In the genomic region with DNA sequence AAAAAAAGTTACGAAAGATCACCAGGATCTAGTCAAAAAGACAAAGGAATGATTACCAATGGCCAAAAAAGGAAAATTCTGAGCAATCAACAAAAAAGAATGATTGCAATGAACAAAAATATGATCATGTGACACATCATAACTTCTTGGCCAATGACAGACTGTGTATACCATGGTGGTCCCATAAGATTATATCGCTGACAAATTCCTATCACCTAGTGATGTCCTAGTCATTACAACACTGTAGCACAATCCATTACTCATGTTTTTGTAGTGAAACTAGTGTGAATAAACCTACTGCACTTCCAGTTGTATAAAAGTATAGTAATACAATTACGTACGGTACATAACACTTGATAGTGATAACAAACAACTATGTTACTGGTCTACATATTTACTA, we compare ENCODE assay signal across 24 cellular contexts. TPM values are rescaled to one million over a fixed set of nuclear protein-coding genes. Genes with fewer than 3 reads are reported as not detected.
DNase-seq lines count a peak whose midpoint lies in the region; ATAC-seq and TF ChIP-seq lines count a peak whose summit lies in the region.
"Had no signal": no experiment of that assay in that cellular context is flagged by ENCODE, and none has a peak within 500 bp of the region (broad histone marks: within the 10 kb centered on the region; RNA-seq: fewer than 3 reads in every experiment).

No MANE protein-coding gene starts in this region.

- H3K14ac ChIP-seq in trophoblast cell (ENCODE audit: low read length) = no peak overlapping the region

- H3K4me1 ChIP-seq in trophoblast cell (ENCODE audit: control insufficient read depth in 1 of 2, insufficient read depth in 2 of 2, low read length in 2 of 2) = peaks cover 5% of the 10 kb centered on the region in 2 experiments

- no peak overlapping the region for H2BK5ac ChIP-seq in trophoblast cell (ENCODE audit: low read depth, low read length, poor library complexity)

- no peak overlapping the region for H3K4me3 Mint-ChIP-seq in activated T-cell treated with anti-CD3 and anti-CD28 coated beads, Interleukin-2, amount 50 U/mL, for 24 hours
- no peak overlapping the region for H3K4me3 Mint-ChIP-seq in CD14-positive monocyte
- peak overlapping the region; percentile 4 for H3K4me3 Mint-ChIP-seq in activated T-helper 17 cell treated with anti-CD3 and anti-CD28 coated beads, Interleukin-2, amount 50 U/mL, for 72 hours
- H3K4me3 Mint-ChIP-seq: B cell; CD4-positive, CD25-positive, alpha-beta regulatory T cell; GM23338 had no signal

- DNase-seq in activated T-cell treated with anti-CD3 and anti-CD28 coated beads, Interleukin-2, amount 50 U/mL, for 24 hours = no peak
- DNase-seq in activated T-cell treated with anti-CD3 and anti-CD28 coated beads, Interleukin-2, amount 50 U/mL, for 48 hours = no peak
- DNase-seq in CD14-positive monocyte (ENCODE audit: low spot score) = no peak
- peak; percentile 33 to 93 for DNase-seq in trophoblast cell
- DNase-seq in DMS53 treated with DMSO at 0.1 percent for 48 hours (lab: John Stamatoyannopoulos, UW; ENCODE audit: unreplicated experiment) = no peak
- DNase-seq: Caco-2; CD4-positive, CD25-positive, alpha-beta regulatory T cell; DMS 273 treated with DMSO at 0.1 percent for 48 hours; DND-41; MG63; NCI-H1048; NCI-H1417 treated with DMSO at 0.1 percent for 48 hours; NCI-H187; NCI-H2107; NCI-H446 treated with DMSO at 0.1 percent for 48 hours; NCI-H526 treated with DMSO at 0.1 percent for 48 hours had no signal

- intact Hi-C loops in CD14-positive monocyte (cut with micrococcal nuclease) = no loop called here

- H3K9me3 ChIP-seq in trophoblast cell (ENCODE audit: insufficient read depth, low read depth, low read length) = no peaks in the 10 kb centered on the region
- H3K9me3 ChIP-seq: A549, Caco-2, HAP-1, MG63 had no signal

- peak overlapping the region; percentile 71 for H3K27ac Mint-ChIP-seq in activated T-cell treated with anti-CD3 and anti-CD28 coated beads, Interleukin-2, amount 50 U/mL, for 24 hours
- peak overlapping the region in 4 of 7 donors; percentile 5 to 55 (median 27) for H3K27ac Mint-ChIP-seq in CD14-positive monocyte
- H3K27ac Mint-ChIP-seq in activated T-helper 17 cell treated with anti-CD3 and anti-CD28 coated beads, Interleukin-2, amount 50 U/mL, for 72 hours = peak overlapping the region; percentile 22
- H3K27ac Mint-ChIP-seq: B cell, GM23338 had no signal

- no peak overlapping the region for H3K4me2 ChIP-seq in trophoblast cell (ENCODE audit: low read length)
- H3K4me2 ChIP-seq: A549, GM23338 had no signal

- peak; percentile 75 for ATAC-seq in activated T-helper 17 cell treated with anti-CD3 and anti-CD28 coated beads, Interleukin-2, amount 50 U/mL, for 72 hours (replicated peaks)
- ATAC-seq in HG03520 (IDR thresholded peaks at IDR 0.05; ENCODE audit: unreplicated experiment) (no peak), GM18502 (IDR thresholded peaks at IDR 0.05; ENCODE audit: poor library complexity, unreplicated experiment) (no peak)
- ATAC-seq: A549, GM23338, Right ventricle myocardium inferior had no signal

- H3K79me1 ChIP-seq in trophoblast cell (ENCODE audit: low read length) = no peaks in the 10 kb centered on the region

- no peak overlapping the region for H4K8ac ChIP-seq in trophoblast cell (ENCODE audit: low read depth, low read length)

- no peak overlapping the region for H3K18ac ChIP-seq in trophoblast cell (ENCODE audit: low read length)

- peaks cover 49% of the 10 kb centered on the region for H3K4me1 Mint-ChIP-seq in activated T-cell treated with anti-CD3 and anti-CD28 coated beads, Interleukin-2, amount 50 U/mL, for 24 hours (ENCODE audit: low read depth)
- H3K4me1 Mint-ChIP-seq in CD14-positive monocyte = peaks cover 27% of the 10 kb centered on the region
- H3K4me1 Mint-ChIP-seq in activated T-helper 17 cell treated with anti-CD3 and anti-CD28 coated beads, Interleukin-2, amount 50 U/mL, for 72 hours = peaks cover 31% of the 10 kb centered on the region

- H3K27me3 Mint-ChIP-seq in activated T-cell treated with anti-CD3 and anti-CD28 coated beads, Interleukin-2, amount 50 U/mL, for 24 hours = no peaks in the 10 kb centered on the region
- no peaks in the 10 kb centered on the region for H3K27me3 Mint-ChIP-seq in CD14-positive monocyte (ENCODE audit: low read depth in 3 of 3)
- no peaks in the 10 kb centered on the region for H3K27me3 Mint-ChIP-seq in activated T-helper 17 cell treated with anti-CD3 and anti-CD28 coated beads, Interleukin-2, amount 50 U/mL, for 72 hours
- H3K27me3 Mint-ChIP-seq: B cell; CD4-positive, CD25-positive, alpha-beta regulatory T cell had no signal

- no peaks in the 10 kb centered on the region for H3K9me3 Mint-ChIP-seq in activated T-cell treated with anti-CD3 and anti-CD28 coated beads, Interleukin-2, amount 50 U/mL, for 24 hours
- H3K9me3 Mint-ChIP-seq in CD14-positive monocyte = no peaks in the 10 kb centered on the region
- H3K9me3 Mint-ChIP-seq in activated T-helper 17 cell treated with anti-CD3 and anti-CD28 coated beads, Interleukin-2, amount 50 U/mL, for 72 hours = no peaks in the 10 kb centered on the region
- H3K9me3 Mint-ChIP-seq: CD4-positive, CD25-positive, alpha-beta regulatory T cell; GM23338 had no signal

- no peak overlapping the region for H3K9ac ChIP-seq in trophoblast cell (ENCODE audit: low read length)

- H3K79me2 ChIP-seq in trophoblast cell (ENCODE audit: control insufficient read depth, insufficient read depth, low read length, poor library complexity) = no peaks in the 10 kb centered on the region

- H4K91ac ChIP-seq in trophoblast cell (ENCODE audit: low read depth, low read length) = no peak overlapping the region

- H3K23ac ChIP-seq in trophoblast cell (ENCODE audit: low read length) = no peak overlapping the region

- H4K12ac ChIP-seq in trophoblast cell (ENCODE audit: low read depth, low read length) = no peak overlapping the region

- no peak overlapping the region for H2BK120ac ChIP-seq in trophoblast cell (ENCODE audit: insufficient read depth, low read length, poor library complexity)

- H2AK5ac ChIP-seq in trophoblast cell (ENCODE audit: low read length) = no peak overlapping the region

- H3K36me3 Mint-ChIP-seq in activated T-cell treated with anti-CD3 and anti-CD28 coated beads, Interleukin-2, amount 50 U/mL, for 24 hours (ENCODE audit: low read depth) = peaks cover 86% of the 10 kb centered on the region
- H3K36me3 Mint-ChIP-seq in CD14-positive monocyte = peaks cover 57 to 69% of the 10 kb centered on the region in 2 donors
- peaks cover 94% of the 10 kb centered on the region for H3K36me3 Mint-ChIP-seq in activated T-helper 17 cell treated with anti-CD3 and anti-CD28 coated beads, Interleukin-2, amount 50 U/mL, for 72 hours (ENCODE audit: low read depth)

- H3K27me3 ChIP-seq in trophoblast cell (ENCODE audit: insufficient read depth, low read length) = no peaks in the 10 kb centered on the region
- H3K27me3 ChIP-seq: MG63 had no signal

- no CpG with 5 or more reads among the region's 4 CpGs for WGBS in trophoblast cell (ENCODE audit: extremely low coverage, insufficient coverage, insufficient read length)

- H3K36me3 ChIP-seq in trophoblast cell (ENCODE audit: control insufficient read depth in 1 of 2, insufficient read depth in 2 of 2, low read length in 2 of 2) = peaks cover 3 to 6% of the 10 kb centered on the region in 2 experiments

- H3K4me3 ChIP-seq in trophoblast cell (ENCODE audit: low read depth, low read length) = no peak overlapping the region
- H3K4me3 ChIP-seq: A549, GM23338, HAP-1, MG63 had no signal

- H3K4ac ChIP-seq in trophoblast cell (ENCODE audit: low read depth, low read length) = no peak overlapping the region

- H2BK12ac ChIP-seq in trophoblast cell (ENCODE audit: low read length) = no peak overlapping the region

- TF ChIP-seq CTCF in CD14-positive monocyte (IDR thresholded peaks at IDR 0.05) = no peak

- H3K27ac ChIP-seq in trophoblast cell (ENCODE audit: low read depth, low read length) = no peak overlapping the region
- H3K27ac ChIP-seq: A549 had no signal

- H2AFZ ChIP-seq in trophoblast cell (ENCODE audit: insufficient read depth, low read length, poor library complexity) = no peak overlapping the region
- H2AFZ ChIP-seq: GM23338 had no signal

RNA-seq across cellular contexts. Expression of a gene that starts 12.3 kb away (rescaled TPM):
- 10 to 100 TPM; 42.5 to 48.4 TPM for polyA plus RNA-seq in CD14-positive monocyte
- total RNA-seq in activated T-helper 17 cell treated with anti-CD3 and anti-CD28 coated beads, Interleukin-2, amount 50 U/mL, for 72 hours = 10 to 100 TPM; 58.7 to 69.8 TPM
- polyA plus RNA-seq in trophoblast cell (2013) = 30.1 and 30.5 TPM in 2 replicates

Comparison
In these comparisons a context has a peak if more than half of its experiments do, and no peak if none do; other contexts are left out.
1. DNase-seq: peak in trophoblast cell (2 of 2); none in activated T-cell treated with anti-CD3 and anti-CD28 coated beads, Interleukin-2, amount 50 U/mL, for 24 hours (single experiment), activated T-cell treated with anti-CD3 and anti-CD28 coated beads, Interleukin-2, amount 50 U/mL, for 48 hours (0 of 2), CD14-positive monocyte (single experiment) and DMS53 treated with DMSO at 0.1 percent for 48 hours (single experiment).
2. Peak in every context shown above with its lines, with median percentiles within 50 percentile points of each other: H3K27ac Mint-ChIP-seq.